In the genomic region with DNA sequence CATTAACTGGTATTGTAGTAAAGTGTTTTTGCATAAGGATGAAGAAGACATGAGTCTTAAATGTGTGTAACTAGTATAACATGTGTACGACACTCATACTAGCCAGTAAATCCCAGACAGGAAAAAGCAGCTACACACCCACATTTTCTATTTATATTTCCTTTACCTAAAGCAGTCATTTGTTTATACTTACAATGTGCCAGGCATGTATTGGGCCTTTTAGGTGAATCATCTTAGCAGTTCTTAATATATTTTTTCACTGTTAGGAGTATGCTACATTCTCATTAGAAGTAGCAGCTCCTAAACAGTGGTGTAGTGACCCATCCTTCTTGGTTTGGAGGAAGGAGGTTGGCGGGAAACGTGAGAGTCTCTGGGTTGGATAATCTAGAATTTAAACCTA, we compare ENCODE assay signal across 24 cellular contexts. TPM values are rescaled to one million over a fixed set of nuclear protein-coding genes. Genes with fewer than 3 reads are reported as not detected.
DNase-seq lines count a peak whose midpoint lies in the region; ATAC-seq, FAIRE-seq and TF ChIP-seq lines count a peak whose summit lies in the region.
"Had no signal": no experiment of that assay in that cellular context is flagged by ENCODE, and none has a peak within 500 bp of the region (broad histone marks: within the 10 kb centered on the region; RNA-seq: fewer than 3 reads in every experiment).

No MANE protein-coding gene starts in this region.

- no peak overlapping the region for H3K4me2 ChIP-seq in IMR-90 (ENCODE audit: low read depth, low read length)
- H3K4me2 ChIP-seq in mesenchymal stem cell (ENCODE audit: low read length, poor library complexity, severe bottlenecking), result no peak overlapping the region

- H4K91ac ChIP-seq in IMR-90 (ENCODE audit: insufficient read depth, low read depth, low read length), result no peak overlapping the region
- no peak overlapping the region for H4K91ac ChIP-seq in mesenchymal stem cell (ENCODE audit: low read length)

- no peak for TF ChIP-seq CTCF in IMR-90 (conservative IDR thresholded peaks at IDR 0.05; ENCODE audit: low read depth, low read length)

- ATAC-seq in IMR-90 (ENCODE audit: low read depth), result peak; percentile 72
- ATAC-seq: K562; stimulated activated naive CD8-positive, alpha-beta T cell treated with anti-CD3 and anti-CD28 coated beads, Interleukin-15, Interleukin-2, amounts not matched to agents 100 U/mL and 50 U/mL, for 24 hours had no signal

- H3K9me3 ChIP-seq in IMR-90 (ENCODE audit: control insufficient read depth, insufficient read depth, low read length) (no peaks in the 10 kb centered on the region), mesenchymal stem cell (ENCODE audit: control insufficient read depth, low read length) (no peaks in the 10 kb centered on the region)
- H3K9me3 ChIP-seq: testis had no signal

- no peak overlapping the region for H2BK12ac ChIP-seq in mesenchymal stem cell (ENCODE audit: low read length in 2 of 2)

- no peak for TF ChIP-seq RAD21 in IMR-90 (IDR thresholded peaks at IDR 0.05; ENCODE audit: low read length)

- H2BK15ac ChIP-seq in IMR-90 (ENCODE audit: low read depth, low read length) (no peak overlapping the region), mesenchymal stem cell (ENCODE audit: low read depth, poor library complexity, severe bottlenecking) (no peak overlapping the region)

- H3K9ac ChIP-seq in IMR-90 (ENCODE audit: low read depth, low read length), result no peak overlapping the region
- no peak overlapping the region for H3K9ac ChIP-seq in mesenchymal stem cell (ENCODE audit: low read length)

- H3K27ac ChIP-seq in IMR-90 (ENCODE audit: insufficient read depth, low read length) (no peak overlapping the region), mesenchymal stem cell (ENCODE audit: low read length, poor library complexity, severe bottlenecking) (no peak overlapping the region)
- H3K27ac ChIP-seq: testis, VCaP had no signal

- FAIRE-seq in GM12892 (lab: Jason Lieb, UNC), result peak; percentile 14
- FAIRE-seq: H1, K562, urothelium cell line had no signal

- no peaks in the 10 kb centered on the region for H3K9me3 Mint-ChIP-seq in dendritic cell treated with granulocyte-macrophage colony-stimulating factor and Interleukin-4, amounts not matched to agents 40 ng/mL and 50 ng/mL, for 4 days
- H3K9me3 Mint-ChIP-seq: naive thymus-derived CD4-positive, alpha-beta T cell had no signal

- dilution Hi-C loops in IMR-90 (cut with HindIII; ENCODE audit: low sequenced_read_pairs, unreplicated experiment), result no loop called here

- H3K14ac ChIP-seq in IMR-90 (replicated peaks; ENCODE audit: low read depth, low read length), result no peak overlapping the region
- no peak overlapping the region for H3K14ac ChIP-seq in mesenchymal stem cell (ENCODE audit: low read length in 2 of 2)

- H3K36me3 ChIP-seq in IMR-90 (ENCODE audit: control insufficient read depth, insufficient read depth, low read length) (no peaks in the 10 kb centered on the region), mesenchymal stem cell (ENCODE audit: control insufficient read depth in 1 of 2, insufficient read depth in 2 of 2, low read depth in 1 of 2, low read length in 2 of 2) (no peaks in the 10 kb centered on the region)

- POLR2A ChIA-PET in IMR-90 (lab: Charles Lee; ENCODE audit: unreplicated experiment), result no interaction called here

- H4K20me1 ChIP-seq in IMR-90 (ENCODE audit: insufficient read depth, low read length), result no peaks in the 10 kb centered on the region

- H3K56ac ChIP-seq in IMR-90 (ENCODE audit: extremely low read depth, insufficient read depth, low read length), result no peak overlapping the region

- H3K4me3 ChIP-seq in IMR-90 (ENCODE audit: insufficient read depth, low read depth, low read length), result no peak overlapping the region
- H3K4me3 ChIP-seq in mesenchymal stem cell (ENCODE audit: insufficient read depth in 1 of 2, low read depth in 1 of 2, low read length in 2 of 2), result no peak overlapping the region
- H3K4me3 ChIP-seq: K562, testis had no signal

- H3K79me1 ChIP-seq in IMR-90 (ENCODE audit: low read depth in 1 of 2, low read length in 2 of 2) (no peaks in the 10 kb centered on the region), mesenchymal stem cell (replicated peaks; ENCODE audit: low read length, poor library complexity, severe bottlenecking) (no peaks in the 10 kb centered on the region)

- H4K8ac ChIP-seq in IMR-90 (ENCODE audit: low read depth in 2 of 2, low read length in 2 of 2), result no peak overlapping the region
- no peak overlapping the region for H4K8ac ChIP-seq in mesenchymal stem cell (ENCODE audit: low read length)

- no peak overlapping the region for H3K4me3 Mint-ChIP-seq in dendritic cell treated with granulocyte-macrophage colony-stimulating factor and Interleukin-4, amounts not matched to agents 40 ng/mL and 50 ng/mL, for 4 days

- H2AK9ac ChIP-seq in IMR-90 (replicated peaks; ENCODE audit: low read depth, low read length, poor library complexity), result no peak overlapping the region

- 0 out of 2 replicates have a peak overlapping the region, but pooled peaks have one; percentile 16 for H2BK20ac ChIP-seq in IMR-90 (ENCODE audit: low read depth, low read length)

- peak overlapping the region; percentile 57 for H3K27ac Mint-ChIP-seq in dendritic cell treated with granulocyte-macrophage colony-stimulating factor and Interleukin-4, amounts not matched to agents 40 ng/mL and 50 ng/mL, for 4 days

- H3K9me1 ChIP-seq in IMR-90 (ENCODE audit: insufficient read depth, low read length), result no peaks in the 10 kb centered on the region

- H3K23ac ChIP-seq in IMR-90 (ENCODE audit: low read depth, low read length) (no peak overlapping the region), mesenchymal stem cell (ENCODE audit: low read length in 2 of 2) (no peak overlapping the region)

- intact Hi-C loops in IMR-90 (cut with micrococcal nuclease), result no loop called here
- intact Hi-C loops in dendritic cell treated with granulocyte-macrophage colony-stimulating factor and Interleukin-4, amounts not matched to agents 40 ng/mL and 50 ng/mL, for 4 days (cut with micrococcal nuclease), result no loop called here

- no peak for DNase-seq in GM12892 (ENCODE audit: insufficient read length)
- DNase-seq in IMR-90, result peak; percentile 78
- DNase-seq in mesenchymal stem cell, result peak; percentile 64
- DNase-seq in AG08395 (ENCODE audit: low spot score), result no peak
- DNase-seq in NCI-H226, result no peak
- no peak for DNase-seq in T-helper 9 cell
- DNase-seq in NCI-H524 (lab: John Stamatoyannopoulos, UW), result no peak
- DNase-seq: activated CD4-positive, alpha-beta T cell treated with anti-CD3 and anti-CD28 coated beads for 48 hours; activated gamma-delta T cell; activated T-cell treated with anti-CD3 and anti-CD28 coated beads, Interleukin-2, amount 50 U/mL, for 1 hour; effector memory CD4-positive, alpha-beta T cell; left ventricle myocardium superior; MM.1S; naive thymus-derived CD4-positive, alpha-beta T cell; NCI-H2081; stimulated activated naive CD8-positive, alpha-beta T cell treated with anti-CD3 and anti-CD28 coated beads, Interleukin-15, Interleukin-2, amounts not matched to agents 100 U/mL and 50 U/mL, for 24 hours; testis had no signal

- no peaks in the 10 kb centered on the region for H3K27me3 ChIP-seq in IMR-90 (ENCODE audit: control insufficient read depth, insufficient read depth, low read length)
- no peaks in the 10 kb centered on the region for H3K27me3 ChIP-seq in mesenchymal stem cell (ENCODE audit: control insufficient read depth in 1 of 2, insufficient read depth in 1 of 2, low read length in 2 of 2)
- H3K27me3 ChIP-seq: testis had no signal

- peaks cover 16% of the 10 kb centered on the region for H3K4me1 Mint-ChIP-seq in dendritic cell treated with granulocyte-macrophage colony-stimulating factor and Interleukin-4, amounts not matched to agents 40 ng/mL and 50 ng/mL, for 4 days (ENCODE audit: low read depth)

- no peak overlapping the region for H4K5ac ChIP-seq in IMR-90 (ENCODE audit: low read depth, low read length)

- H2BK5ac ChIP-seq in IMR-90 (ENCODE audit: low read depth, low read length, poor library complexity, severe bottlenecking) (no peak overlapping the region), mesenchymal stem cell (ENCODE audit: low read depth, low read length, poor library complexity, severe bottlenecking) (no peak overlapping the region)

- H3K4me1 ChIP-seq in IMR-90 (ENCODE audit: control insufficient read depth, insufficient read depth, low read length), result peaks cover 7% of the 10 kb centered on the region; the same call in 1 of the 2 replicates
- H3K4me1 ChIP-seq in mesenchymal stem cell (ENCODE audit: control insufficient read depth, insufficient read depth, low read depth, low read length), result no peaks in the 10 kb centered on the region
- H3K4me1 ChIP-seq: testis had no signal

- CTCF ChIA-PET in IMR-90 (lab: Yijun Ruan, JAX), result interaction anchor here (0.5 kb wide), 1 partner anchor 34 kb away, joined by 6 read pairs; no protein-coding TSS in a partner anchor

- H2AFZ ChIP-seq in IMR-90 (replicated peaks; ENCODE audit: low read length, poor library complexity), result no peak overlapping the region
- no peak overlapping the region for H2AFZ ChIP-seq in mesenchymal stem cell (ENCODE audit: low read depth, low read length)

- H2BK120ac ChIP-seq in IMR-90 (ENCODE audit: low read depth, low read length) (no peak overlapping the region), mesenchymal stem cell (ENCODE audit: low read depth, low read length) (no peak overlapping the region)

- H3K4ac ChIP-seq in IMR-90 (ENCODE audit: low read depth, low read length) (no peak overlapping the region; the same call in 1 of the 2 replicates), mesenchymal stem cell (ENCODE audit: low read depth in 1 of 2, low read length in 2 of 2) (no peak overlapping the region)

- in situ Hi-C loops in IMR-90 (cut with MboI; ENCODE audit: low sequenced_read_pairs), result no loop called here

- H3K18ac ChIP-seq in IMR-90 (ENCODE audit: low read depth, low read length) (no peak overlapping the region), mesenchymal stem cell (ENCODE audit: low read depth in 1 of 2, low read length in 2 of 2) (no peak overlapping the region)

- H3K27me3 Mint-ChIP-seq in dendritic cell treated with granulocyte-macrophage colony-stimulating factor and Interleukin-4, amounts not matched to agents 40 ng/mL and 50 ng/mL, for 4 days, result no peaks in the 10 kb centered on the region

- H3K36me3 Mint-ChIP-seq in dendritic cell treated with granulocyte-macrophage colony-stimulating factor and Interleukin-4, amounts not matched to agents 40 ng/mL and 50 ng/mL, for 4 days (ENCODE audit: low read depth), result no peaks in the 10 kb centered on the region

- no peak overlapping the region for H2AK5ac ChIP-seq in IMR-90 (ENCODE audit: low read depth, low read length)
- H2AK5ac ChIP-seq in mesenchymal stem cell (ENCODE audit: low read length, severe bottlenecking), result no peak overlapping the region

- no TSS peak for BruUV-seq in IMR-90 (replicated peaks; lab: Mats Ljungman, UMichigan)

- no CpG with 5 or more reads among the region's 3 CpGs for WGBS in IMR-90 (ENCODE audit: extremely low coverage in 2 of 2, insufficient read length in 1 of 2), 2 experiments
- WGBS in mesenchymal stem cell, result no CpG with 5 or more reads among the region's 3 CpGs

- no peak for TF ChIP-seq POLR2A in GM12892 (IDR thresholded peaks at IDR 0.05; ENCODE audit: low read depth, low read length)
- TF ChIP-seq POLR2A in IMR-90 (IDR thresholded peaks at IDR 0.05; ENCODE audit: low read depth, low read length), result no peak

RNA-seq across cellular contexts. Expression of a gene that starts 55.8 kb away (rescaled TPM):
- not detected for polyA plus RNA-seq in GM12892 (2012; ENCODE audit: missing spikeins)
- total RNA-seq in IMR-90 (2012; rRNA removed), result not detected in 2 replicates
- not detected in 2 replicates for polyA plus RNA-seq in IMR-90 (2012; rRNA removed)
- not detected in 2 replicates for polyA plus RNA-seq in IMR-90 (2012; cell fraction: cytosol; rRNA removed)
- polyA plus RNA-seq in IMR-90 (2012; cell fraction: nucleus; rRNA removed; ENCODE audit: low replicate concordance), result 0.11 TPM in 1 of 2 replicates, not detected in the other
- polyA plus RNA-seq in mesenchymal stem cell (2013, experiment 1 of 2), result 0.10 TPM
- 0.04 TPM for polyA plus RNA-seq in mesenchymal stem cell (2013, experiment 2 of 2)
- total RNA-seq: activated CD8-positive, alpha-beta memory T cell treated with anti-CD3 and anti-CD28 coated beads for 36 hours; HT1080; K562; left ventricle myocardium superior; naive thymus-derived CD4-positive, alpha-beta T cell had no signal
- polyA plus RNA-seq: naive thymus-derived CD4-positive, alpha-beta T cell had no signal

Comparison
In these comparisons a context has a peak if more than half of its experiments do, and no peak if none do; other contexts are left out.
1. DNase-seq: peak in IMR-90 (single experiment) and mesenchymal stem cell (single experiment); none in GM12892 (single experiment), AG08395 (single experiment), NCI-H226 (single experiment), T-helper 9 cell (single experiment) and NCI-H524 (0 of 2).